In genomic region chr6:36516991-36517390, GRCh38 we compare ENCODE assay signal across 20 cellular contexts. TPM values are rescaled to one million over a fixed set of nuclear protein-coding genes. Genes with fewer than 3 reads are reported as not detected.
DNase-seq lines count a peak whose midpoint lies in the region; TF ChIP-seq lines count a peak whose summit lies in the region.
"Had no signal": no experiment of that assay in that cellular context is flagged by ENCODE, and none has a peak within 500 bp of the region (broad histone marks: within the 10 kb centered on the region; RNA-seq: fewer than 3 reads in every experiment).

No MANE protein-coding gene starts in this region.

- H4K20me1 ChIP-seq in Karpas-422 (ENCODE audit: insufficient read depth, low read depth, low read length): no peaks in the 10 kb centered on the region

- no peaks in the 10 kb centered on the region for H3K9me2 ChIP-seq in Karpas-422 (replicated peaks; ENCODE audit: insufficient read depth, low read length)

- H3K4me3 ChIP-seq in Karpas-422 (ENCODE audit: low read length): peak overlapping the region; percentile 44
- H3K4me3 ChIP-seq in tibial nerve: no peak overlapping the region
- H3K4me3 ChIP-seq: A549 had no signal

- H3K4me1 Mint-ChIP-seq in activated naive CD4-positive, alpha-beta T cell treated with anti-CD3 and anti-CD28 coated beads for 36 hours (ENCODE audit: low read depth): peaks cover 53% of the 10 kb centered on the region
- peaks cover 51% of the 10 kb centered on the region for H3K4me1 Mint-ChIP-seq in activated naive CD8-positive, alpha-beta T cell treated with anti-CD3 and anti-CD28 coated beads for 36 hours
- H3K4me1 Mint-ChIP-seq: B cell had no signal

- H3K79me2 ChIP-seq in Karpas-422 (ENCODE audit: low read length): peaks cover 7% of the 10 kb centered on the region; the same call in 1 of the 2 replicates

- no peak overlapping the region for H3K4me3 Mint-ChIP-seq in activated naive CD4-positive, alpha-beta T cell treated with anti-CD3 and anti-CD28 coated beads for 36 hours
- H3K4me3 Mint-ChIP-seq in activated naive CD8-positive, alpha-beta T cell treated with anti-CD3 and anti-CD28 coated beads for 36 hours: no peak overlapping the region
- H3K4me3 Mint-ChIP-seq: B cell had no signal

- DNase-seq in activated naive CD4-positive, alpha-beta T cell treated with anti-CD3 and anti-CD28 coated beads for 36 hours: no peak
- DNase-seq in activated naive CD4-positive, alpha-beta T cell treated with anti-CD3 and anti-CD28 coated beads, Interleukin-2, amount 50 U/mL, for 16 hours: no peak
- DNase-seq in Karpas-422 (no peak), tibial nerve (ENCODE audit: low spot score in 2 of 2) (no peak), C1 segment of cervical spinal cord (lab: John Stamatoyannopoulos, UW) (no peak)
- no peak for DNase-seq in activated naive CD8-positive, alpha-beta T cell treated with anti-CD3 and anti-CD28 coated beads for 36 hours
- no peak for DNase-seq in activated CD4-positive, alpha-beta T cell treated with anti-CD3 and anti-CD28 coated beads, Interleukin-2, amount 50 U/mL, for 48 hours
- DNase-seq: Caco-2, DMS153, GOT3, HCEC 1CT, KG1, NCI-H1105, NCI-H146, NCI-H2029, NCI-H345, NCI-H524, NCI-H774 had no signal

- no peaks in the 10 kb centered on the region for H3K9me3 Mint-ChIP-seq in activated naive CD4-positive, alpha-beta T cell treated with anti-CD3 and anti-CD28 coated beads for 36 hours
- no peaks in the 10 kb centered on the region for H3K9me3 Mint-ChIP-seq in activated naive CD8-positive, alpha-beta T cell treated with anti-CD3 and anti-CD28 coated beads for 36 hours

- H3K36me3 ChIP-seq in Karpas-422 (ENCODE audit: insufficient read depth, low read length): peaks cover 61% of the 10 kb centered on the region
- peaks cover 0 to 73% (median 0%) of the 10 kb centered on the region in 3 donors for H3K36me3 ChIP-seq in tibial nerve

- H3K27me3 ChIP-seq in Karpas-422 (ENCODE audit: low read length) (no peaks in the 10 kb centered on the region), tibial nerve (no peaks in the 10 kb centered on the region)

- H3K4me1 ChIP-seq in Karpas-422 (ENCODE audit: low read length) (peaks cover 50% of the 10 kb centered on the region), tibial nerve (peaks cover 2 to 20% (median 10%) of the 10 kb centered on the region in 4 donors)
- H3K4me1 ChIP-seq: A549 had no signal

- H3K9ac ChIP-seq in Karpas-422 (ENCODE audit: low read length): peak overlapping the region; percentile 47

- H3K27me3 Mint-ChIP-seq in activated naive CD4-positive, alpha-beta T cell treated with anti-CD3 and anti-CD28 coated beads for 36 hours (ENCODE audit: low read depth): no peaks in the 10 kb centered on the region
- no peaks in the 10 kb centered on the region for H3K27me3 Mint-ChIP-seq in activated naive CD8-positive, alpha-beta T cell treated with anti-CD3 and anti-CD28 coated beads for 36 hours
- H3K27me3 Mint-ChIP-seq: B cell had no signal

- H2AFZ ChIP-seq in Karpas-422 (ENCODE audit: low read length): no peak overlapping the region

- TF ChIP-seq EP300 in tibial nerve (IDR thresholded peaks at IDR 0.05): peak in 1 of 2 donors; percentile 42

- TF ChIP-seq CTCF in tibial nerve (IDR thresholded peaks at IDR 0.05): no peak

- peak overlapping the region; percentile 18 for H3K27ac Mint-ChIP-seq in activated naive CD4-positive, alpha-beta T cell treated with anti-CD3 and anti-CD28 coated beads for 36 hours
- H3K27ac Mint-ChIP-seq in activated naive CD8-positive, alpha-beta T cell treated with anti-CD3 and anti-CD28 coated beads for 36 hours: peak overlapping the region; percentile 51
- H3K27ac Mint-ChIP-seq: B cell had no signal

- peaks cover 33% of the 10 kb centered on the region for H3K36me3 Mint-ChIP-seq in activated naive CD4-positive, alpha-beta T cell treated with anti-CD3 and anti-CD28 coated beads for 36 hours (ENCODE audit: low read depth)
- peaks cover 32% of the 10 kb centered on the region for H3K36me3 Mint-ChIP-seq in activated naive CD8-positive, alpha-beta T cell treated with anti-CD3 and anti-CD28 coated beads for 36 hours

- peak overlapping the region; percentile 88 for H3K27ac ChIP-seq in Karpas-422 (ENCODE audit: low read length)
- peak overlapping the region in 3 of 4 donors; percentile 23 to 74 (median 39) for H3K27ac ChIP-seq in tibial nerve
- H3K27ac ChIP-seq: A549 had no signal

- H3K9me3 ChIP-seq in Karpas-422 (ENCODE audit: low read length): no peaks in the 10 kb centered on the region
- H3K9me3 ChIP-seq in tibial nerve: no peaks in the 10 kb centered on the region
- H3K9me3 ChIP-seq: A549, Caco-2 had no signal

- intact Hi-C loops in activated naive CD4-positive, alpha-beta T cell treated with anti-CD3 and anti-CD28 coated beads for 36 hours (cut with micrococcal nuclease): loop anchor here (5.0 kb wide), 1 partner anchor 45 kb away; no protein-coding TSS in a partner anchor

- H3K4me2 ChIP-seq in Karpas-422 (ENCODE audit: low read depth, low read length, poor library complexity, severe bottlenecking): peak overlapping the region; percentile 69
- H3K4me2 ChIP-seq: A549 had no signal

- TF ChIP-seq POLR2A in tibial nerve (IDR thresholded peaks at IDR 0.05): no peak

- CTCF ChIA-PET in activated naive CD4-positive, alpha-beta T cell treated with anti-CD3 and anti-CD28 coated beads for 36 hours (lab: Charles Lee): no interaction called here

RNA-seq across cellular contexts. Expression of gene STK38, which starts 30.3 kb away (rescaled TPM):
- total RNA-seq in activated naive CD4-positive, alpha-beta T cell treated with anti-CD3 and anti-CD28 coated beads for 36 hours: 10 to 100 TPM; 23.6 to 24.4 TPM
- 16.8 and 31.5 TPM in 2 replicates for total RNA-seq in Karpas-422 (2014; rRNA removed; shearing (Covaris generic); ENCODE audit: low replicate concordance)
- 10 to 100 TPM; 21.5 to 23.1 TPM for total RNA-seq in activated naive CD8-positive, alpha-beta T cell treated with anti-CD3 and anti-CD28 coated beads for 36 hours
- total RNA-seq in tibial nerve: 10 to 100 TPM; 38.1 to 61.7 (median 49.1) TPM
